29 cellular contexts compared by ENCODE assay signal in the genomic region with DNA sequence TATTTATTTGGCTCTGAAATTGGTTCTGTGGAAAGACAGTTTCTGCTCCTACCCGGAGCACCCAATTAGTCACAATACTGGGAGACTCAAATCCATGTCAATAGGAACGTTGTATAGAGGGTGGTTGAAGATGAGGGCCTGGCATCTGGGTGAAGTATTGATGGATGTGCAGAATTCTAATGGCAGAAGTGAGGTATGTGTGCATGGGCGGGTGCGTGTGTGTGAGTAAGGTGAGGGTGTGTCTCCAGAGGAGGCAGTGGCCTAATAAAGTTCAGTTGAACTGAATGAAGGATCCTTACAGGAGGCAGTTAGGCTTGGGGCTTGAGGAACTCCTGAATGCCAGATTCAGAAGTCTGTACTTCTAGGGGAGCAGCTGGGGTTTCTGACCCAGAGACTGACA.
"Had no signal": no experiment of that assay in that cellular context is flagged by ENCODE, and none has a peak within 500 bp of the region (broad histone marks: within the 10 kb centered on the region; RNA-seq: fewer than 3 reads in every experiment).

No MANE protein-coding gene starts in this region.

- H3K4me3 ChIP-seq: ascending aorta, cardiac muscle cell, Peyer's patch had no signal

- H3K27me3 ChIP-seq: ascending aorta, cardiac muscle cell, Peyer's patch had no signal

- DNase-seq: activated B cell treated with CpG ODN at 0.5 μM for 24 hours; activated CD4-positive, alpha-beta memory T cell treated with anti-CD3 and anti-CD28 coated beads, Interleukin-2, amount 10 ng/mL, durations not matched to agents 7 days and 5 days; activated CD4-positive, alpha-beta T cell treated with anti-CD3 and anti-CD28 coated beads for 4 hours; activated CD4-positive, CD25-positive, alpha-beta regulatory T cell treated with anti-CD3 and anti-CD28 coated beads, Interleukin-2, amount 50 U/mL, for 72 hours; activated CD8-positive, alpha-beta memory T cell treated with anti-CD3 and anti-CD28 coated beads for 24 hours; activated CD8-positive, alpha-beta memory T cell treated with anti-CD3 and anti-CD28 coated beads, Interleukin-2, amount 10 ng/mL, durations not matched to agents 7 days and 5 days; activated gamma-delta T cell; activated naive CD4-positive, alpha-beta T cell treated with Interleukin-2 at 50 U/mL for 16 hours; activated naive CD8-positive, alpha-beta T cell treated with anti-CD3 and anti-CD28 coated beads, Interleukin-2, amount 10 ng/mL, durations not matched to agents 7 days and 5 days; amygdala; IMR-90; Karpas-422; KBM-7; NCI-H1048; NCI-H1436 treated with DMSO at 0.1 percent for 48 hours; NCI-H1694 treated with DMSO at 0.1 percent for 48 hours; NCI-H2029; NCI-H345; NCI-H524 treated with DMSO at 0.1 percent for 48 hours; RPMI8226; SIG-M5; T-cell; T-helper 17 cell; T-helper 9 cell had no signal

- ATAC-seq: activated CD8-positive, alpha-beta memory T cell treated with anti-CD3 and anti-CD28 coated beads, Interleukin-2, amount 10 ng/mL, durations not matched to agents 7 days and 5 days; SK-N-SH treated with all-trans-retinoic acid at 6 μM for 48 hours; T-cell; T-helper 17 cell had no signal

- H3K27ac ChIP-seq: ascending aorta, cardiac muscle cell, Peyer's patch, VCaP had no signal

- H3K36me3 ChIP-seq: ascending aorta, cardiac muscle cell had no signal

- H3K4me1 ChIP-seq: ascending aorta, Peyer's patch had no signal

- H3K9me3 ChIP-seq: ascending aorta, Peyer's patch had no signal
